In genomic region chr2:160376576-160376975, GRCh38 we compare ENCODE assay signal across 11 cellular contexts.
A peak's percentile ranks its signal among the peaks of the same experiment; 100 is the strongest.
DNase-seq lines count a peak whose midpoint lies in the region; ATAC-seq, FAIRE-seq and TF ChIP-seq lines count a peak whose summit lies in the region.
"Had no signal": no experiment of that assay in that cellular context is flagged by ENCODE, and none has a peak within 500 bp of the region (broad histone marks: within the 10 kb centered on the region; RNA-seq: fewer than 3 reads in every experiment).

No MANE protein-coding gene starts in this region.

- peaks cover 0 to 8% of the 10 kb centered on the region in 2 experiments for H4K20me1 ChIP-seq in H1 (replicated peaks in 1 of 2; ENCODE audit: control insufficient read depth in 1 of 2, insufficient read depth in 2 of 2, low read length in 2 of 2)

- H3K27me3 ChIP-seq in H1 (replicated peaks in 1 of 4; ENCODE audit: control insufficient read depth in 3 of 4, extremely low read depth in 1 of 4, insufficient read depth in 3 of 4, low read length in 3 of 4), result no peaks in the 10 kb centered on the region
- H3K27me3 ChIP-seq in lung (ENCODE audit: control insufficient read depth, insufficient read depth), result no peaks in the 10 kb centered on the region
- no peaks in the 10 kb centered on the region for H3K27me3 ChIP-seq in vagina

- ATAC-seq in stimulated activated naive CD8-positive, alpha-beta T cell treated with anti-CD3 and anti-CD28 coated beads, Interleukin-15, Interleukin-2, amounts not matched to agents 100 U/mL and 50 U/mL, for 24 hours, result no peak
- no peak for ATAC-seq in lung (ENCODE audit: insufficient read depth, low FRiP score)
- no peak for ATAC-seq in GM21447 (IDR thresholded peaks at IDR 0.05; ENCODE audit: unreplicated experiment)

- no peaks in the 10 kb centered on the region for H3K9me3 Mint-ChIP-seq in stimulated activated naive CD8-positive, alpha-beta T cell treated with anti-CD3 and anti-CD28 coated beads, Interleukin-15, Interleukin-2, amounts not matched to agents 100 ng/mL and 50 ng/mL, for 24 hours
- no peaks in the 10 kb centered on the region for H3K9me3 Mint-ChIP-seq in activated CD4-positive, alpha-beta T cell treated with anti-CD3 and anti-CD28 coated beads, Interleukin-2, amount 10 ng/mL, durations not matched to agents 7 days and 5 days

- CTCF ChIA-PET in H1 (lab: Charles Lee; ENCODE audit: partially characterized antibody), result interaction anchor here (0.7 to 2.9 kb wide), 11 partner anchors 11 to 274 kb away, joined by 3 to 14 read pairs (median 4); no protein-coding TSS in a partner anchor
- CTCF ChIA-PET in activated CD4-positive, alpha-beta T cell treated with anti-CD3 and anti-CD28 coated beads, Interleukin-2, amount 10 ng/mL, durations not matched to agents 7 days and 5 days (lab: Charles Lee), result interaction anchor here (0.5 to 5.2 kb wide), 4 partner anchors 9 to 292 kb away, joined by 3 to 23 read pairs (median 3); no protein-coding TSS in a partner anchor

- intact Hi-C loops in vagina (cut with DNase I), result no loop called here

- no peak overlapping the region for H3K14ac ChIP-seq in H1 (ENCODE audit: insufficient read length)

- 75% methylated on average over 4 of the region's 4 CpGs; no CpG with 5 or more reads in 1 of the 2 experiments for WGBS in H1 (ENCODE audit: extremely low coverage in 1 of 2, insufficient coverage in 1 of 2, insufficient read length in 1 of 2, insufficient replicate concordance in 2 of 2, low coverage in 1 of 2, low lambda C conversion rate in 2 of 2, missing lambda C conversion rate in 1 of 2), 2 experiments
- 56 to 61% methylated on average over 4 of the region's 4 CpGs for WGBS in lung, 2 donors

- no peak overlapping the region for H2AFZ ChIP-seq in H1 (ENCODE audit: low read length)

- no peak overlapping the region for H3K18ac ChIP-seq in H1 (ENCODE audit: extremely low read depth, low read length)

- no peak overlapping the region; the same call in 1 of the 2 replicates for H2BK12ac ChIP-seq in H1 (ENCODE audit: low read depth, low read length)

- no peak overlapping the region for H3K56ac ChIP-seq in H1 (replicated peaks; ENCODE audit: insufficient read length, low read depth, low read length)

- POLR2A ChIA-PET in H1 (lab: Charles Lee; ENCODE audit: partially characterized antibody), result interaction anchor here (0.6 kb wide), 1 partner anchor 1544 kb away, joined by 3 read pairs; no protein-coding TSS in a partner anchor
- POLR2A ChIA-PET in activated CD4-positive, alpha-beta T cell treated with anti-CD3 and anti-CD28 coated beads, Interleukin-2, amount 10 ng/mL, durations not matched to agents 7 days and 5 days (lab: Charles Lee), result no interaction called here

- TF ChIP-seq POLR2A in H1 (IDR thresholded peaks at IDR 0.05; ENCODE audit: control extremely low read depth in 1 of 2, low read depth in 2 of 2, low read length in 2 of 2), result no peak
- no peak for TF ChIP-seq POLR2A in vagina (IDR thresholded peaks at IDR 0.05)

- H3K27ac ChIP-seq in H1 (ENCODE audit: low read depth, low read length), result no peak overlapping the region
- peak overlapping the region; percentile 73 to 88 for H3K27ac ChIP-seq in lung (ENCODE audit: low read depth in 1 of 2, low read length in 1 of 2)
- H3K27ac ChIP-seq in vagina, result peak overlapping the region; percentile 2

- H3K27ac Mint-ChIP-seq in stimulated activated naive CD8-positive, alpha-beta T cell treated with anti-CD3 and anti-CD28 coated beads, Interleukin-15, Interleukin-2, amounts not matched to agents 100 ng/mL and 50 ng/mL, for 24 hours, result peak overlapping the region; percentile 2
- H3K27ac Mint-ChIP-seq in activated CD4-positive, alpha-beta T cell treated with anti-CD3 and anti-CD28 coated beads, Interleukin-2, amount 10 ng/mL, durations not matched to agents 7 days and 5 days, result no peak overlapping the region

- no peaks in the 10 kb centered on the region for H3K23me2 ChIP-seq in H1 (ENCODE audit: low read depth, low read length)

- peaks cover 1% of the 10 kb centered on the region; the same call in 1 of the 2 replicates for H3K79me1 ChIP-seq in H1 (ENCODE audit: low read depth, low read length)

- peak overlapping the region in 1 of 2 experiments; percentile 50; a peak in 2 of 4 replicates for H3K4me2 ChIP-seq in H1 (ENCODE audit: insufficient read depth in 1 of 2, low read depth in 2 of 2, low read length in 2 of 2)

- H3K23ac ChIP-seq in H1 (ENCODE audit: insufficient read length), result no peak overlapping the region

- peaks cover 0 to 82% of the 10 kb centered on the region in 2 experiments; a peak in 3 of 4 replicates for H3K79me2 ChIP-seq in H1 (ENCODE audit: control insufficient read depth in 1 of 2, insufficient read depth in 2 of 2, low read length in 2 of 2)

- H3K4me1 Mint-ChIP-seq in stimulated activated naive CD8-positive, alpha-beta T cell treated with anti-CD3 and anti-CD28 coated beads, Interleukin-15, Interleukin-2, amounts not matched to agents 100 ng/mL and 50 ng/mL, for 24 hours (ENCODE audit: low read depth), result peaks cover 89% of the 10 kb centered on the region
- peaks cover 80% of the 10 kb centered on the region for H3K4me1 Mint-ChIP-seq in activated CD4-positive, alpha-beta T cell treated with anti-CD3 and anti-CD28 coated beads, Interleukin-2, amount 10 ng/mL, durations not matched to agents 7 days and 5 days

- H4K8ac ChIP-seq in H1 (ENCODE audit: extremely low read depth, insufficient read depth, low read length), result no peak overlapping the region

- H2BK120ac ChIP-seq in H1 (replicated peaks; ENCODE audit: low read depth, low read length), result peak overlapping the region; percentile 54

- no peak for FAIRE-seq in H1 (lab: Jason Lieb, UNC)

- H3K4ac ChIP-seq in H1 (replicated peaks; ENCODE audit: insufficient read length, low read depth, low read length), result peak overlapping the region; percentile 91

- H4K5ac ChIP-seq in H1 (ENCODE audit: insufficient read length, low read depth, low read length), result no peak overlapping the region

- DNase-seq in stimulated activated naive CD8-positive, alpha-beta T cell treated with anti-CD3 and anti-CD28 coated beads, Interleukin-15, Interleukin-2, amounts not matched to agents 100 U/mL and 50 U/mL, for 24 hours, result no peak
- DNase-seq in H1 (ENCODE audit: low read depth in 1 of 2, low spot score in 2 of 2), result no peak
- DNase-seq in lung (ENCODE audit: low spot score), result no peak
- no peak for DNase-seq in vagina (ENCODE audit: extremely low spot score in 2 of 2)
- no peak for DNase-seq in activated CD4-positive, alpha-beta T cell treated with anti-CD3 and anti-CD28 coated beads, Interleukin-2, amount 10 ng/mL, durations not matched to agents 7 days and 5 days
- DNase-seq in stimulated activated CD4-positive, alpha-beta T cell treated with anti-CD3 and anti-CD28 coated beads, Interleukin-2, amount 100 ng/mL, for 24 hours, result no peak
- DNase-seq: ACHN, activated gamma-delta T cell, NCI-H187 treated with DMSO at 0.1 percent for 48 hours had no signal

- H3K36me3 ChIP-seq in H1 (ENCODE audit: control insufficient read depth in 2 of 4, insufficient read depth in 4 of 4, low read length in 3 of 4), result no peaks in the 10 kb centered on the region
- H3K36me3 ChIP-seq in lung (ENCODE audit: control insufficient read depth in 2 of 2, insufficient read depth in 2 of 2, low read length in 2 of 2), result no peaks in the 10 kb centered on the region
- no peaks in the 10 kb centered on the region for H3K36me3 ChIP-seq in vagina

- H3K4me3 ChIP-seq in H1 (ENCODE audit: extremely low read depth in 1 of 4, insufficient read depth in 2 of 4, low read depth in 3 of 4, low read length in 4 of 4), result no peak overlapping the region
- no peak overlapping the region for H3K4me3 ChIP-seq in lung
- no peak overlapping the region for H3K4me3 ChIP-seq in vagina

- H2BK20ac ChIP-seq in H1 (ENCODE audit: low read length), result no peak overlapping the region

- H3K4me1 ChIP-seq in H1 (replicated peaks in 1 of 4; ENCODE audit: control insufficient read depth in 3 of 4, insufficient read depth in 4 of 4, low read length in 3 of 4) (peaks cover 4 to 19% (median 13%) of the 10 kb centered on the region in 4 experiments; a peak in 6 of 7 replicates), lung (ENCODE audit: control insufficient read depth in 2 of 2, insufficient read depth in 2 of 2, low read length in 2 of 2) (peaks cover 24 to 57% of the 10 kb centered on the region in 2 donors), vagina (peaks cover 99% of the 10 kb centered on the region)

- TF ChIP-seq EP300 in H1 (IDR thresholded peaks at IDR 0.05; ENCODE audit: borderline replicate concordance in 1 of 2, low read depth in 2 of 2, low read length in 2 of 2), result no peak

- no peak overlapping the region for H3K4me3 Mint-ChIP-seq in stimulated activated naive CD8-positive, alpha-beta T cell treated with anti-CD3 and anti-CD28 coated beads, Interleukin-15, Interleukin-2, amounts not matched to agents 100 ng/mL and 50 ng/mL, for 24 hours
- H3K4me3 Mint-ChIP-seq in activated CD4-positive, alpha-beta T cell treated with anti-CD3 and anti-CD28 coated beads, Interleukin-2, amount 10 ng/mL, durations not matched to agents 7 days and 5 days, result no peak overlapping the region

- H3K36me3 Mint-ChIP-seq in stimulated activated naive CD8-positive, alpha-beta T cell treated with anti-CD3 and anti-CD28 coated beads, Interleukin-15, Interleukin-2, amounts not matched to agents 100 ng/mL and 50 ng/mL, for 24 hours (ENCODE audit: low read depth), result peaks cover 8% of the 10 kb centered on the region
- peaks cover 23% of the 10 kb centered on the region for H3K36me3 Mint-ChIP-seq in activated CD4-positive, alpha-beta T cell treated with anti-CD3 and anti-CD28 coated beads, Interleukin-2, amount 10 ng/mL, durations not matched to agents 7 days and 5 days (ENCODE audit: low read depth)

- no peak overlapping the region for H4K91ac ChIP-seq in H1 (replicated peaks; ENCODE audit: insufficient read length, low read length)

- H2AK5ac ChIP-seq in H1 (ENCODE audit: low read depth, low read length), result peak overlapping the region; percentile 82; the same call in 1 of the 2 replicates

- H3K9me3 ChIP-seq in H1 (ENCODE audit: insufficient read depth in 2 of 2, low read depth in 1 of 2, low read length in 1 of 2), result no peaks in the 10 kb centered on the region
- H3K9me3 ChIP-seq in lung (ENCODE audit: control insufficient read depth in 2 of 2, insufficient read depth in 1 of 2, low read length in 1 of 2), result no peaks in the 10 kb centered on the region
- no peaks in the 10 kb centered on the region for H3K9me3 ChIP-seq in vagina

- H3K27me3 Mint-ChIP-seq in stimulated activated naive CD8-positive, alpha-beta T cell treated with anti-CD3 and anti-CD28 coated beads, Interleukin-15, Interleukin-2, amounts not matched to agents 100 ng/mL and 50 ng/mL, for 24 hours, result no peaks in the 10 kb centered on the region
- H3K27me3 Mint-ChIP-seq in activated CD4-positive, alpha-beta T cell treated with anti-CD3 and anti-CD28 coated beads, Interleukin-2, amount 10 ng/mL, durations not matched to agents 7 days and 5 days, result no peaks in the 10 kb centered on the region

- TF ChIP-seq RAD21 in H1 (IDR thresholded peaks at IDR 0.05 in 1 of 2, conservative IDR thresholded peaks at IDR 0.05 in 1 of 2; ENCODE audit: low read depth in 2 of 2, low read length in 2 of 2), result no peak

- H2BK5ac ChIP-seq in H1 (ENCODE audit: low read depth, low read length), result peak overlapping the region; percentile 60; the same call in 1 of the 2 replicates

- H2BK15ac ChIP-seq in H1 (ENCODE audit: low read length), result no peak overlapping the region

- TF ChIP-seq CTCF in H1 (IDR thresholded peaks at IDR 0.05; ENCODE audit: control extremely low read depth in 1 of 3, insufficient read depth in 1 of 3, low read depth in 1 of 3, low read length in 3 of 3) (no peak), lung (IDR thresholded peaks at IDR 0.05; ENCODE audit: control extremely low read depth, extremely low read depth) (no peak), vagina (IDR thresholded peaks at IDR 0.05) (no peak)

- H3K9ac ChIP-seq in H1 (replicated peaks in 1 of 4; ENCODE audit: extremely low read depth in 1 of 4, low read depth in 3 of 4, low read length in 3 of 4), result no peak overlapping the region
